Comparison of ENCODE assay signal across 11 cellular contexts in the genomic region with DNA sequence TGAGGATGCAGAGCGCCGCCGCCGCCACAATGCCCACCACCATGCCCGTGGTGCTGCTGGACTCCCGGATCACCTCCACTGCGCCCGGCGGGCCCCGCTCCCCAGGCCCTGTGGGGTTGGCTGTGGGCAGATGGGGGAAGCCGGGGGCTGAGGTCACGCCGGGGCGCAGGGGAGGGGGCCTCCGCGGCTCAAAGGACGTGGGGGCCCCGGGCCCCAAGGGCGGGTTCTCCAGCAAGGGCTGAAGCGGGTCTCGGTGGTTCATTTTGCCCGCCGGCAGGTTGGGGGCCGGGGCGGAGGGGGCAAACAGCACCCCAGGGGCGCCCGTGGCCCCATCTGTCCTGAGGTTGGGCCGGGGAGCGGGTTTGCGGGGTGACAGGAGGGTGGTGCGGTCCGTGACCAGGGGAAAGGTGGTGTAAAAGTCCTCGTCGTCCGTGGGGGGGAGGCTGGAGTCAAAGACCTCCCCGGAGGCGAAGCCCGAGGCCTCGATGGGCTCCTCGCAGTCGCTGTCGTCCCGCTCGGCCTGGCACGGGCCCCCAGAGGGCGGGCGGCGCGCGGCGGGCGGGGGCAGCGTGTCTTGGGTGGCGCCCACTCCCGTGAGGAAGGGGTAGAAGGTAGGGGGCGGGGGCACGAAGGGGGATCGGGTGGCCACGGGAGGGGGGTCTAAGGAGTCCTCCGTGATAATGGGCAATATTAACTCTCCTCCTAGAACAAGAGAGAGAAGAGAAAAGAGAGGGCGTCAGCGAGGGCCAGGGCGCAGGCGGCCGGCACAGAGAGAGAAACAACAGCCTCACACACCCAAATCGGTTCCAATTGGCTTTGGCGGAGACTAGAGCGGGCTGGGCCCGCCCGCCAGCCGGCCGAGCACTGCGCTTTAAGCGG. TPM values are rescaled to one million over a fixed set of nuclear protein-coding genes. Genes with fewer than 3 reads are reported as not detected.
DNase-seq lines count a peak whose midpoint lies in the region; ATAC-seq, FAIRE-seq and TF ChIP-seq lines count a peak whose summit lies in the region.
"Had no signal": no experiment of that assay in that cellular context is flagged by ENCODE, and none has a peak within 500 bp of the region (broad histone marks: within the 10 kb centered on the region; RNA-seq: fewer than 3 reads in every experiment).

No MANE protein-coding gene starts in this region.

- H3K27me3 Mint-ChIP-seq in astrocyte (ENCODE audit: low read depth, unreplicated experiment) = peaks cover 39% of the 10 kb centered on the region

- H3K27ac ChIP-seq in astrocyte (ENCODE audit: low read depth, low read length) (no peak overlapping the region), heart left ventricle (peak overlapping the region in 2 of 12 donors; percentile 13 to 47)
- H3K27ac ChIP-seq: C4-2B had no signal

- WGBS in heart left ventricle, 4 donors = 53 to 58% (median 56%) methylated on average over 56 to 74 of the region's 74 CpGs

- H3K79me2 ChIP-seq in astrocyte (ENCODE audit: insufficient read depth, low read length) = no peaks in the 10 kb centered on the region

- no peaks in the 10 kb centered on the region for H3K4me1 ChIP-seq in astrocyte (ENCODE audit: insufficient read depth, low read length)
- H3K4me1 ChIP-seq in heart left ventricle = peaks cover 0 to 12% (median 0%) of the 10 kb centered on the region in 12 donors

- H3K4me3 ChIP-seq in astrocyte (ENCODE audit: insufficient read depth, low read depth, low read length) (no peak overlapping the region), heart left ventricle (peak overlapping the region in 9 of 12 donors; percentile 5 to 43 (median 32))

- intact Hi-C loops in heart left ventricle (cut with DNase I) = no loop called here
- intact Hi-C loops in posterior cingulate gyrus (cut with DNase I) = no loop called here

- H3K9ac ChIP-seq in astrocyte (ENCODE audit: low read length) = no peak overlapping the region

- ATAC-seq in heart left ventricle = peak; percentile 35 to 73 (median 50)
- ATAC-seq in GM19463 (IDR thresholded peaks at IDR 0.05; ENCODE audit: unreplicated experiment) = no peak
- no peak for ATAC-seq in GM21526 (IDR thresholded peaks at IDR 0.05; ENCODE audit: low FRiP score, unreplicated experiment)

- no peak overlapping the region for H3K4me3 Mint-ChIP-seq in astrocyte (ENCODE audit: unreplicated experiment)

- H3K9me3 ChIP-seq in astrocyte (ENCODE audit: insufficient read depth, low read depth, low read length) (no peaks in the 10 kb centered on the region), heart left ventricle (no peaks in the 10 kb centered on the region)

- peak overlapping the region; percentile 50 for H3K4me2 ChIP-seq in astrocyte (ENCODE audit: low read length)

- no peak overlapping the region for H2AFZ ChIP-seq in astrocyte (ENCODE audit: low read depth, low read length)

- no peaks in the 10 kb centered on the region for H3K36me3 Mint-ChIP-seq in astrocyte (ENCODE audit: low read depth, unreplicated experiment)

- H3K4me1 Mint-ChIP-seq in astrocyte (ENCODE audit: low read depth, unreplicated experiment) = no peaks in the 10 kb centered on the region

- no peak for TF ChIP-seq CTCF in astrocyte (IDR thresholded peaks at IDR 0.05; ENCODE audit: insufficient read depth, low read depth, low read length)
- TF ChIP-seq CTCF in heart left ventricle (IDR thresholded peaks at IDR 0.05) = no peak

- H4K20me1 ChIP-seq in astrocyte (ENCODE audit: insufficient read depth, low read length) = no peaks in the 10 kb centered on the region

- H3K36me3 ChIP-seq in astrocyte (ENCODE audit: insufficient read depth, low read length) = no peaks in the 10 kb centered on the region
- H3K36me3 ChIP-seq in heart left ventricle = no peaks in the 10 kb centered on the region

- TF ChIP-seq POLR2A in heart left ventricle (IDR thresholded peaks at IDR 0.05) = no peak

- no peaks in the 10 kb centered on the region for H3K9me3 Mint-ChIP-seq in astrocyte (ENCODE audit: unreplicated experiment)

- DNase-seq in AG20443 (ENCODE audit: low spot score) = peak; percentile 92
- DNase-seq in astrocyte (ENCODE audit: low read depth) = peak; percentile 4
- DNase-seq in heart left ventricle = peak in 2 of 5 donors; percentile 55 to 58
- peak in 7 of 10 donors; percentile 30 to 92 (median 56) for DNase-seq in posterior cingulate gyrus
- no peak for DNase-seq in NCI-H2107 (lab: John Stamatoyannopoulos, UW)
- no peak for DNase-seq in ureter (ENCODE audit: low spot score)
- DNase-seq: NCI-H1694 treated with DMSO at 0.1 percent for 48 hours had no signal

- H3K27me3 ChIP-seq in astrocyte (ENCODE audit: insufficient read depth, low read length) (peaks cover 7% of the 10 kb centered on the region), heart left ventricle (peaks cover 0 to 22% (median 7%) of the 10 kb centered on the region in 9 donors)

- no peak overlapping the region for H3K27ac Mint-ChIP-seq in astrocyte (ENCODE audit: unreplicated experiment)

- no peak for FAIRE-seq in astrocyte (lab: Jason Lieb, UNC)

RNA-seq across cellular contexts. Expression of a gene that starts 16.6 kb away (rescaled TPM):
- total RNA-seq in astrocyte (not detected in 2 replicates), heart left ventricle (not detected), ureter (not detected)
- polyA plus RNA-seq in heart left ventricle = not detected
- total RNA-seq: HT-29 had no signal

RNA-seq across cellular contexts. Expression of a gene that starts 51.9 kb away (rescaled TPM):
- total RNA-seq in astrocyte (not detected in 2 replicates), heart left ventricle (not detected), ureter (0.44 TPM)
- not detected for polyA plus RNA-seq in heart left ventricle

Comparison
In these comparisons a context has a peak if more than half of its experiments do, and no peak if none do; other contexts are left out.
1. DNase-seq: peak in AG20443 (single experiment), astrocyte (single experiment) and posterior cingulate gyrus (7 of 10); none in NCI-H2107 (single experiment) and ureter (single experiment).
2. ATAC-seq: peak in heart left ventricle (4 of 4); none in GM19463 (single experiment) and GM21526 (single experiment).